ENCODE assay signal across 14 cellular contexts in the genomic region with DNA sequence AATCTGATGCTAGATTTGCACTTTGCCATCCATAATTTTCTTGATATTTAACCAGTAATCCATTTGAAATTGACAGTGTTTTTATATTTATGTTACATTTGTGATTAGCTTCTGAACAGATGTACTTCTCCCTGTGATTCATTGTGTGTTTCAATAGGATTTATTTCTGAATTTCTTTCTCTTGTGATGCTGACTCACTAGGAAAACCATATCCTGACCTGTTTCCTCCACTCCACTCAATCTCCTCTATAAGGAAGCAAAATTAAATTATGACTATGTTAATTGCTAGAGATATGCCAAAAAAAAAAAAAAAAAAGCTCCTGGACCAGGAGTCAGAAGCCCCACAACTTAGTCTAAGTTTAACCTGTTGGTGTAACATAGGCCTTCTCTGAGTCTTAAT.
"Had no signal": no experiment of that assay in that cellular context is flagged by ENCODE, and none has a peak within 500 bp of the region (broad histone marks: within the 10 kb centered on the region; RNA-seq: fewer than 3 reads in every experiment).

No MANE protein-coding gene starts in this region.

- H3K4me1 ChIP-seq: transverse colon had no signal

- H3K27ac Mint-ChIP-seq: activated naive CD4-positive, alpha-beta T cell treated with anti-CD3 and anti-CD28 coated beads for 36 hours; activated T-helper 1 cell treated with anti-CD3 and anti-CD28 coated beads, Interleukin-12 subunit alpha, Interleukin-12 subunit beta, Interleukin-2, Interleukin-4 antibody, amounts not matched to agents 30 ng/mL and 10 ng/mL and 1 ng/mL, durations not matched to agents 14 hours and 24 hours and 36 hours; effector memory CD8-positive, alpha-beta T cell; stimulated activated memory B cell treated with anti-CD40 and anti-IgM and Interleukin-4, amounts not matched to agents 10 μg/mL and 1 μg/mL and 100 μg/mL, for 72 hours had no signal

- H3K27ac ChIP-seq: ovary, transverse colon, VCaP had no signal

- DNase-seq: activated CD4-positive, alpha-beta T cell treated with anti-CD3 and anti-CD28 coated beads for 48 hours; activated naive CD4-positive, alpha-beta T cell treated with anti-CD3 and anti-CD28 coated beads for 36 hours; effector memory CD8-positive, alpha-beta T cell; foreskin melanocyte; head of caudate nucleus; ovary; retina; stimulated activated CD4-positive, alpha-beta T cell treated with anti-CD3 and anti-CD28 coated beads, Interleukin-1b, Interleukin-23, amount 100 ng/mL, for 48 hours; T-helper 9 cell; transverse colon had no signal

- H3K36me3 ChIP-seq: ovary, transverse colon had no signal

- H3K27me3 Mint-ChIP-seq: central memory CD8-positive, alpha-beta T cell; effector memory CD8-positive, alpha-beta T cell; stimulated activated memory B cell treated with anti-CD40 and anti-IgM and Interleukin-4, amounts not matched to agents 10 μg/mL and 1 μg/mL and 100 μg/mL, for 72 hours had no signal

- H3K9me3 Mint-ChIP-seq: activated T-helper 1 cell treated with anti-CD3 and anti-CD28 coated beads, Interleukin-12 subunit alpha, Interleukin-12 subunit beta, Interleukin-2, Interleukin-4 antibody, amounts not matched to agents 30 ng/mL and 10 ng/mL and 1 ng/mL, durations not matched to agents 14 hours and 24 hours and 36 hours; central memory CD8-positive, alpha-beta T cell; effector memory CD8-positive, alpha-beta T cell had no signal

- H3K4me3 Mint-ChIP-seq: activated naive CD4-positive, alpha-beta T cell treated with anti-CD3 and anti-CD28 coated beads for 36 hours; activated T-helper 1 cell treated with anti-CD3 and anti-CD28 coated beads, Interleukin-12 subunit alpha, Interleukin-12 subunit beta, Interleukin-2, Interleukin-4 antibody, amounts not matched to agents 30 ng/mL and 10 ng/mL and 1 ng/mL, durations not matched to agents 14 hours and 24 hours and 36 hours; central memory CD8-positive, alpha-beta T cell; effector memory CD8-positive, alpha-beta T cell; stimulated activated memory B cell treated with anti-CD40 and anti-IgM and Interleukin-4, amounts not matched to agents 10 μg/mL and 1 μg/mL and 100 μg/mL, for 72 hours had no signal

- H3K4me1 Mint-ChIP-seq: central memory CD8-positive, alpha-beta T cell; stimulated activated memory B cell treated with anti-CD40 and anti-IgM and Interleukin-4, amounts not matched to agents 10 μg/mL and 1 μg/mL and 100 μg/mL, for 72 hours had no signal

- H3K36me3 Mint-ChIP-seq: stimulated activated memory B cell treated with anti-CD40 and anti-IgM and Interleukin-4, amounts not matched to agents 10 μg/mL and 1 μg/mL and 100 μg/mL, for 72 hours had no signal

- H3K27me3 ChIP-seq: ovary, transverse colon had no signal

- ATAC-seq: effector memory CD8-positive, alpha-beta T cell; stimulated activated memory B cell treated with anti-CD40 and anti-IgM and Interleukin-4, amounts not matched to agents 10 μg/mL and 1 μg/mL and 100 μg/mL, for 72 hours had no signal

- H3K4me3 ChIP-seq: ovary, transverse colon had no signal

- H3K9me3 ChIP-seq: ovary, transverse colon had no signal
